ENCODE assay signal across 8 cellular contexts in the genomic region with DNA sequence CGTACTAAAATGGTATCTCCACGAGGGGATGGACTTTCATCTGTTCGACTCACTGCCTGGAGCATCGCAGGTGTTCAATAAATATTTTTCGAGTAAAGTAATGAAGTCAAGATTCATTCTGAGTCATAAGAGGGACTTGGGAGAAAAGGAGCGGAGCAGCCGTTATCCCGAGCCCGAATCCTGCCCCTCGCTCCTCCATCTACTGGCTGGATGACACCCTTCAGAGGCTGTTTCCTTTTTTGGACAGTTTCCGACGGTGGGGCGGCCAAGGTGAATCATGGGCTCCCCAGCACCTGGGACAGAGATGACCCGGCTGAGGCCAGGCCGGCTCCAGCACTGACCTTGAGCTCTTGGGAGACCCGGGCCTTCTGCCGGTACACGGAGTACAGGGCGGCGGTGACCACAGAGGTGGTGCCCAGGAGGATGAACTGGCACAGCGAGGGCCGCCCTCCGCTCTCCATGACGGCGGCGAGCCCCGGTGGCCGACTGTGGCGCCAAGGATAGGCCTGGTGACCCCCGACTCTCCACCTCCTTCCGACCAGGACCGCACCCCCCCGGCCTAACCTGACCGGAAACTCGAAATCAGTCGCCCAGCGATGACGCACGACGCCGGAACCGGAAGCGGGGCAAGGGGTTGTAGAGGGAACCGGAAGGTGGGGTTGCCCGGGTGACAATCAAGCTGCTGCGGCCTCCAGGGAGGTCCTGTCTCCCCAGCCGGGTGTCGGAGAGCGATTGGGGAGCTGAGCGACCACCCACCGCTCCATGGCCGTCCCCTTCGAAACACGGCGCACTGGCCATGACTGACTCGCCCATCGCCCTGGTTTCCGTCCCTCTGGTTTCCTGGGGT. TPM values are rescaled to one million over a fixed set of nuclear protein-coding genes. Genes with fewer than 3 reads are reported as not detected.
A peak's percentile ranks its signal among the peaks of the same experiment; 100 is the strongest.
DNase-seq lines count a peak whose midpoint lies in the region; ATAC-seq and TF ChIP-seq lines count a peak whose summit lies in the region.

A gene with protein sequence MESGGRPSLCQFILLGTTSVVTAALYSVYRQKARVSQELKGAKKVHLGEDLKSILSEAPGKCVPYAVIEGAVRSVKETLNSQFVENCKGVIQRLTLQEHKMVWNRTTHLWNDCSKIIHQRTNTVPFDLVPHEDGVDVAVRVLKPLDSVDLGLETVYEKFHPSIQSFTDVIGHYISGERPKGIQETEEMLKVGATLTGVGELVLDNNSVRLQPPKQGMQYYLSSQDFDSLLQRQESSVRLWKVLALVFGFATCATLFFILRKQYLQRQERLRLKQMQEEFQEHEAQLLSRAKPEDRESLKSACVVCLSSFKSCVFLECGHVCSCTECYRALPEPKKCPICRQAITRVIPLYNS (minus strand): TSS at position 588 of the 847 bp plus-strand sequence. CDS start 127 bp downstream, at position 461.

- peak within 1 kb of the TSS; percentile 84 to 93 (median 90) for H3K9ac ChIP-seq in BLaER1 treated with 17β-estradiol and CSF1 and Interleukin-3, amounts not matched to agents 10 nM and 100 nM
- peak within 1 kb of the TSS; percentile 57 to 81 for H3K9ac ChIP-seq in liver (ENCODE audit: low read depth in 1 of 2, low read length in 2 of 2)

- H3K36me3 Mint-ChIP-seq in activated CD4-positive, alpha-beta memory T cell treated with anti-CD3 and anti-CD28 coated beads for 36 hours: peaks cover 7% of the 10 kb centered on the region

- H3K9me3 ChIP-seq in BLaER1 treated with 17β-estradiol and CSF1 and Interleukin-3, amounts not matched to agents 10 nM and 100 nM (replicated peaks in 1 of 11): no peaks in the 10 kb centered on the region
- no peaks in the 10 kb centered on the region for H3K9me3 ChIP-seq in liver (ENCODE audit: control insufficient read depth in 4 of 4, low read length in 3 of 4)

- peak within 1 kb of the TSS; percentile 78 for H3K27ac Mint-ChIP-seq in activated CD4-positive, alpha-beta memory T cell treated with anti-CD3 and anti-CD28 coated beads for 36 hours

- H3K9me3 Mint-ChIP-seq in activated CD4-positive, alpha-beta memory T cell treated with anti-CD3 and anti-CD28 coated beads for 36 hours: no peaks in the 10 kb centered on the region

- DNase-seq in HK-2 (ENCODE audit: unreplicated experiment) (peak; percentile 94), NCI-H82 treated with DMSO at 0.1 percent for 48 hours (lab: John Stamatoyannopoulos, UW; ENCODE audit: unreplicated experiment) (peak; percentile 61), dermis microvascular lymphatic vessel endothelial cell (ENCODE audit: low read depth in 2 of 2) (peak; percentile 89)
- peak; percentile 97 for DNase-seq in activated CD4-positive, alpha-beta memory T cell treated with anti-CD3 and anti-CD28 coated beads for 36 hours
- DNase-seq in stimulated activated CD4-positive, alpha-beta T cell treated with anti-CD3 and anti-CD28 coated beads, Interleukin-4, amount 100 ng/mL, for 1 hour: peak; percentile 95

- H3K36me3 ChIP-seq in BLaER1 treated with 17β-estradiol and CSF1 and Interleukin-3, amounts not matched to agents 10 nM and 100 nM: peaks cover 26 to 37% (median 34%) of the 10 kb centered on the region in 11 experiments
- H3K36me3 ChIP-seq in liver (ENCODE audit: control insufficient read depth in 4 of 4, insufficient read depth in 3 of 4, low read depth in 1 of 4, low read length in 3 of 4): peaks cover 0 to 3% (median 0%) of the 10 kb centered on the region in 4 donors

- ATAC-seq in GM19395 (IDR thresholded peaks at IDR 0.05; ENCODE audit: unreplicated experiment): peak; percentile 92

- 1% methylated on average over 58 of the region's 58 CpGs for WGBS in liver

- H4K20me1 ChIP-seq in BLaER1 treated with 17β-estradiol and CSF1 and Interleukin-3, amounts not matched to agents 10 nM and 100 nM: peaks cover 11 to 36% (median 27%) of the 10 kb centered on the region in 11 experiments; a peak in 18 of 22 replicates

- POLR2A ChIA-PET in activated CD4-positive, alpha-beta memory T cell treated with anti-CD3 and anti-CD28 coated beads for 36 hours (lab: Charles Lee): interaction anchor here (1.0 to 1.8 kb wide), 2 partner anchors 13 to 24 kb away, joined by 3 to 4 read pairs; no protein-coding TSS in a partner anchor

- H3K4me1 ChIP-seq in BLaER1 treated with 17β-estradiol and CSF1 and Interleukin-3, amounts not matched to agents 10 nM and 100 nM: peaks cover 23 to 34% (median 31%) of the 10 kb centered on the region in 10 experiments
- peaks cover 1 to 27% (median 16%) of the 10 kb centered on the region in 4 donors for H3K4me1 ChIP-seq in liver (ENCODE audit: control insufficient read depth in 4 of 4, insufficient read depth in 4 of 4, low read length in 3 of 4)

- intact Hi-C loops in activated CD4-positive, alpha-beta memory T cell treated with anti-CD3 and anti-CD28 coated beads for 36 hours (cut with micrococcal nuclease): loop anchor here (5.0 kb wide), 1 partner anchor 125 kb away; the partner anchor contains the start of gene PINK1

- H3K27me3 Mint-ChIP-seq in activated CD4-positive, alpha-beta memory T cell treated with anti-CD3 and anti-CD28 coated beads for 36 hours: peaks cover under 1% of the 10 kb centered on the region

- peak within 1 kb of the TSS; percentile 79 to 98 (median 91) for H3K4me2 ChIP-seq in BLaER1 treated with 17β-estradiol and CSF1 and Interleukin-3, amounts not matched to agents 10 nM and 100 nM

- peak within 1 kb of the TSS; percentile 89 to 100 (median 96) for H3K4me3 ChIP-seq in BLaER1 treated with 17β-estradiol and CSF1 and Interleukin-3, amounts not matched to agents 10 nM and 100 nM
- H3K4me3 ChIP-seq in liver (ENCODE audit: low read depth in 1 of 3, low read length in 3 of 3): peak within 1 kb of the TSS; percentile 73 to 93 (median 91)

- peak within 1 kb of the TSS; percentile 78 to 91 (median 85) for H3K27ac ChIP-seq in BLaER1 treated with 17β-estradiol and CSF1 and Interleukin-3, amounts not matched to agents 10 nM and 100 nM
- H3K27ac ChIP-seq in liver (ENCODE audit: low read depth in 1 of 2, low read length in 2 of 2): peak within 1 kb of the TSS; percentile 68 to 74

- TF ChIP-seq CTCF in liver (IDR thresholded peaks at IDR 0.05; ENCODE audit: low read depth, low read length, missing input control): no peak

- CTCF ChIA-PET in activated CD4-positive, alpha-beta memory T cell treated with anti-CD3 and anti-CD28 coated beads for 36 hours (lab: Charles Lee): interaction anchor here (1.8 kb wide), 1 partner anchor 13 kb away, joined by 4 read pairs; no protein-coding TSS in a partner anchor

- H3K4me1 Mint-ChIP-seq in activated CD4-positive, alpha-beta memory T cell treated with anti-CD3 and anti-CD28 coated beads for 36 hours (ENCODE audit: low read depth): peaks cover 16% of the 10 kb centered on the region

- TF ChIP-seq RAD21 in liver (IDR thresholded peaks at IDR 0.05): no peak

- H3K27me3 ChIP-seq in BLaER1 treated with 17β-estradiol and CSF1 and Interleukin-3, amounts not matched to agents 10 nM and 100 nM: no peaks in the 10 kb centered on the region
- peaks cover 0 to 2% (median 0%) of the 10 kb centered on the region in 4 donors for H3K27me3 ChIP-seq in liver (ENCODE audit: control insufficient read depth in 4 of 4, insufficient read depth in 4 of 4, low read length in 3 of 4)

- H3K4me3 Mint-ChIP-seq in activated CD4-positive, alpha-beta memory T cell treated with anti-CD3 and anti-CD28 coated beads for 36 hours: peak within 1 kb of the TSS; percentile 89

TF ChIP-seq in liver, 16 proteins besides CTCF, POLR2A, EP300 and RAD21 (continues in another document):
- TF ChIP-seq SP1 (IDR thresholded peaks at IDR 0.05) (peak; percentile 14), HNF4G (IDR thresholded peaks at IDR 0.05) (no peak), MAX (IDR thresholded peaks at IDR 0.05) (peak; percentile 57), ZBTB33 (IDR thresholded peaks at IDR 0.05) (no peak), RXRA (IDR thresholded peaks at IDR 0.05) (peak in 1 of 2 donors; percentile 35), TAF1 (conservative IDR thresholded peaks at IDR 0.05) (no peak), YY1 (IDR thresholded peaks at IDR 0.05) (peak; percentile 32), GABPA (IDR thresholded peaks at IDR 0.05 in 1 of 2, conservative IDR thresholded peaks at IDR 0.05 in 1 of 2) (peak; percentile 99 to 100), EGR1 (IDR thresholded peaks at IDR 0.05; ENCODE audit: low read depth in 2 of 2) (peak in 1 of 2 donors; percentile 43), NR2F2 (IDR thresholded peaks at IDR 0.05) (peak; percentile 87), HNF4A (conservative IDR thresholded peaks at IDR 0.05) (no peak), FOXA1 (IDR thresholded peaks at IDR 0.05) (no peak), FOXA2 (IDR thresholded peaks at IDR 0.05) (no peak)
- TF ChIP-seq, protein P1, sequence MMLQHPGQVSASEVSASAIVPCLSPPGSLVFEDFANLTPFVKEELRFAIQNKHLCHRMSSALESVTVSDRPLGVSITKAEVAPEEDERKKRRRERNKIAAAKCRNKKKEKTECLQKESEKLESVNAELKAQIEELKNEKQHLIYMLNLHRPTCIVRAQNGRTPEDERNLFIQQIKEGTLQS (IDR thresholded peaks at IDR 0.05): no peak

RNA-seq across cellular contexts. Expression of the gene that starts here (rescaled TPM):
- total RNA-seq in activated CD4-positive, alpha-beta memory T cell treated with anti-CD3 and anti-CD28 coated beads for 36 hours: 10 to 100 TPM; 16.3 to 16.7 TPM
- total RNA-seq in dermis microvascular lymphatic vessel endothelial cell: 18.4 and 31.1 TPM in 2 replicates
- total RNA-seq in liver: 10 to 100 TPM in 1 of 2 donors, 1 to 10 TPM in 1; 9.5 to 17.1 TPM
- polyA plus RNA-seq in liver: 10 to 100 TPM; 16.6 to 19.4 TPM

Comparison
In these comparisons a context has a peak if more than half of its experiments do, and no peak if none do; other contexts are left out.
1. Peak in every context shown above with its lines: DNase-seq, ATAC-seq, H3K4me3 ChIP-seq and H3K27ac ChIP-seq.